ENCODE assay signal across 19 cellular contexts in the genomic region with DNA sequence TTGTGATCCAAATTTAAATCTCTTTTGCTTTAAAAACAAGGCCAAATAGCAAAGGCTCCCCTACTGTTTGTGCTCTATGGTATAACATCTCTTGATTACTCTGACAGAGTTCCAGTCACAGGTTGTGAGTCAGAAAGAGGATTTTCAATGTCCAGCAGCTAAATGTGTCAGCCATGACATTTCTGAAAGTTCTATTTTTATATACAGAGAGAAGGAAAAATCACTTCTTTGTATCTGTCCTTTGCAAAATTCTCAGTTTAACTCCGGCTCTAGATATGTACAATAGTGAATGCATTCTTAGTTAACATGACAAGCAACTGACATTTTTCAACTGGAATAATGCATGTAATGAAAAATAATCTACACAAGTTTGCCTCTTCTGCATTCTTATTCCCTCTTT.
DNase-seq lines count a peak whose midpoint lies in the region; ATAC-seq, FAIRE-seq and TF ChIP-seq lines count a peak whose summit lies in the region.
"Had no signal": no experiment of that assay in that cellular context is flagged by ENCODE, and none has a peak within 500 bp of the region (broad histone marks: within the 10 kb centered on the region; RNA-seq: fewer than 3 reads in every experiment).

No MANE protein-coding gene starts in this region.

- intact Hi-C loops in tibial artery (cut with DNase I; ENCODE audit: low total_unique reads): no loop called here

- H3K27ac ChIP-seq in tibial artery: no peak overlapping the region
- H3K27ac ChIP-seq: neutrophil, RWPE1, transverse colon had no signal

- ATAC-seq in GM18502 (IDR thresholded peaks at IDR 0.05; ENCODE audit: poor library complexity, unreplicated experiment): no peak
- no peak for ATAC-seq in HG02970 (IDR thresholded peaks at IDR 0.05; ENCODE audit: low FRiP score, unreplicated experiment)

- H3K36me3 ChIP-seq in bronchial epithelial cell (ENCODE audit: control insufficient read depth, insufficient read depth, low read length): no peaks in the 10 kb centered on the region
- no peaks in the 10 kb centered on the region for H3K36me3 ChIP-seq in tibial artery
- H3K36me3 ChIP-seq: HAP-1, neutrophil, transverse colon had no signal

- no peaks in the 10 kb centered on the region for H3K9me3 ChIP-seq in tibial artery
- H3K9me3 ChIP-seq: HAP-1, neutrophil, transverse colon had no signal

- H3K4me3 ChIP-seq in bronchial epithelial cell (ENCODE audit: low read depth, low read length) (no peak overlapping the region), tibial artery (no peak overlapping the region)
- H3K4me3 ChIP-seq: HAP-1, transverse colon had no signal

- no peaks in the 10 kb centered on the region for H3K27me3 ChIP-seq in bronchial epithelial cell (ENCODE audit: control insufficient read depth, insufficient read depth, low read length)
- no peaks in the 10 kb centered on the region for H3K27me3 ChIP-seq in tibial artery
- H3K27me3 ChIP-seq: neutrophil, transverse colon had no signal

- TF ChIP-seq CTCF in bronchial epithelial cell (IDR thresholded peaks at IDR 0.05; ENCODE audit: insufficient read depth, low read length, severe bottlenecking) (no peak), tibial artery (IDR thresholded peaks at IDR 0.05) (no peak)

- peaks cover 0 to 6% (median 1%) of the 10 kb centered on the region in 4 donors for H3K4me1 ChIP-seq in tibial artery
- H3K4me1 ChIP-seq: transverse colon had no signal

- no peak for FAIRE-seq in bronchial epithelial cell (lab: Jason Lieb, UNC)
- FAIRE-seq: endometrium had no signal

- DNase-seq in A172 (ENCODE audit: low spot score) (peak; percentile 23), NCI-H69 (lab: John Stamatoyannopoulos, UW) (peak; percentile 65), bronchial epithelial cell (ENCODE audit: low read depth) (peak; percentile 42), midbrain (lab: John Stamatoyannopoulos, UW) (peak; percentile 3), tibial artery (no peak), UCSD-AML1 (lab: John Stamatoyannopoulos, UW; ENCODE audit: unreplicated experiment) (no peak)
- DNase-seq: activated CD4-positive, CD25-positive, alpha-beta regulatory T cell; activated gamma-delta T cell treated with Interleukin-2 at 50 U/mL for 16 hours; CD4-positive, alpha-beta memory T cell; immature natural killer cell; NCI-H2107; NCI-H748 treated with DMSO at 0.1 percent for 48 hours; transverse colon had no signal

Comparison
In these comparisons a context has a peak if more than half of its experiments do, and no peak if none do; other contexts are left out.
1. DNase-seq: peak in A172 (single experiment), NCI-H69 (single experiment), bronchial epithelial cell (single experiment) and midbrain (single experiment); none in tibial artery (0 of 2) and UCSD-AML1 (single experiment).